In the genomic region with DNA sequence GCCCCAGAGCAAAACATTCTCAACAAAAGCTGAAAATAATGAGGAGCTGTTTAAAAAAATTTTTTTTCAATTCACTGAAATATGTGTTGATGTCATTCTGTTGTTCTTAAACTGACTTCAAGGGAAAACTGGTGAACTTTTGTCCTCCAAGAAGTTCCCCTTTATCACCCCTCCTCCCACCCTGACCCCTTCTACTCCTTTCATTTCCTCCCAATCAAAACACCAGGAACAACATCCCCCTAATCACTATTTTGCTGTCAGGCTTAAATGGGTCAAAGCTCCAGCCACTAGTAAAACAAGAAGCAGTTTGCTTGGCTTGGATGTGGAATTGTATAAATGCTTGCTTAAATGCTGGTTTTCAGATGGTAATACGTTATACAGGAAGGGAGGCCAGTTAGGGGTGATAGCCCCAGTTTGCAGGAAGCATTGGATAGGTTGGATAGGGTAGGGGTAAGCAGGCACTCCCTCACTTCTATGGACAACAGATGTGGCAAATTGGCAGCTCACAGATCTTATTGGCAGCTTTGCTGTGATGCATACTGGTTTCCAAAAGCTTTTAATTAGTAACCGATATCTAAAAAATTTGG, we compare ENCODE assay signal across 27 cellular contexts.
"Had no signal": no experiment of that assay in that cellular context is flagged by ENCODE, and none has a peak within 500 bp of the region (broad histone marks: within the 10 kb centered on the region; RNA-seq: fewer than 3 reads in every experiment).

No MANE protein-coding gene starts in this region.

- H3K36me3 Mint-ChIP-seq: activated naive CD8-positive, alpha-beta T cell; immature natural killer cell had no signal

- H3K27me3 Mint-ChIP-seq: activated B cell treated with CpG ODN at 0.5 μM for 24 hours had no signal

- H3K9me3 ChIP-seq: adrenal gland, ascending aorta, heart left ventricle, left ventricle myocardium inferior, mucosa of descending colon, upper lobe of right lung had no signal

- H3K27me3 ChIP-seq: adrenal gland, ascending aorta, brain microvascular endothelial cell, upper lobe of right lung had no signal

- H3K27ac Mint-ChIP-seq: activated B cell treated with CpG ODN at 0.5 μM for 24 hours; activated CD4-positive, alpha-beta T cell treated with anti-CD3 and anti-CD28 coated beads for 36 hours; activated naive CD8-positive, alpha-beta T cell; activated T-cell treated with anti-CD3 and anti-CD28 coated beads, Interleukin-2, amount 50 U/mL, for 24 hours; activated T-helper 17 cell treated with anti-CD3 and anti-CD28 coated beads, Interleukin-2, amount 50 U/mL, for 72 hours; immature natural killer cell; T-helper 1 cell treated with Interleukin-12 subunit alpha and Interleukin-12 subunit beta and Interleukin-4 antibody, amounts not matched to agents 30 μg/mL and 1 μg/mL, for 36 hours had no signal

- ATAC-seq: activated CD4-positive, alpha-beta T cell treated with anti-CD3 and anti-CD28 coated beads for 36 hours; activated T-helper 17 cell treated with anti-CD3 and anti-CD28 coated beads, Interleukin-2, amount 50 U/mL, for 72 hours; heart left ventricle; mucosa of descending colon; upper lobe of right lung had no signal

- H3K9me3 Mint-ChIP-seq: activated B cell treated with CpG ODN at 0.5 μM for 24 hours; activated T-cell treated with anti-CD3 and anti-CD28 coated beads, Interleukin-2, amount 50 U/mL, for 24 hours; activated T-helper 17 cell treated with anti-CD3 and anti-CD28 coated beads, Interleukin-2, amount 50 U/mL, for 72 hours; neural crest cell; T-helper 1 cell treated with Interleukin-12 subunit alpha and Interleukin-12 subunit beta and Interleukin-4 antibody, amounts not matched to agents 30 μg/mL and 1 μg/mL, for 36 hours had no signal

- H3K4me3 Mint-ChIP-seq: activated B cell treated with CpG ODN at 0.5 μM for 24 hours; activated CD4-positive, alpha-beta T cell treated with anti-CD3 and anti-CD28 coated beads for 36 hours; activated naive CD8-positive, alpha-beta T cell; activated T-cell treated with anti-CD3 and anti-CD28 coated beads, Interleukin-2, amount 50 U/mL, for 24 hours; activated T-helper 17 cell treated with anti-CD3 and anti-CD28 coated beads, Interleukin-2, amount 50 U/mL, for 72 hours; immature natural killer cell; neural crest cell; T-helper 1 cell treated with Interleukin-12 subunit alpha and Interleukin-12 subunit beta and Interleukin-4 antibody, amounts not matched to agents 30 μg/mL and 1 μg/mL, for 36 hours had no signal

- H3K4me3 ChIP-seq: adrenal gland, ascending aorta, heart left ventricle, left ventricle myocardium inferior, mucosa of descending colon, upper lobe of right lung had no signal

- H3K4me1 ChIP-seq: adrenal gland, ascending aorta, heart left ventricle, left ventricle myocardium inferior, upper lobe of right lung had no signal

- H3K36me3 ChIP-seq: adrenal gland, ascending aorta, brain microvascular endothelial cell, heart left ventricle, left ventricle myocardium inferior, upper lobe of right lung had no signal

- H3K27ac ChIP-seq: adrenal gland, ascending aorta, brain microvascular endothelial cell, heart left ventricle, left ventricle myocardium inferior, upper lobe of right lung had no signal

- H3K4me1 Mint-ChIP-seq: activated B cell treated with CpG ODN at 0.5 μM for 24 hours; activated CD4-positive, alpha-beta T cell treated with anti-CD3 and anti-CD28 coated beads for 36 hours; activated T-helper 17 cell treated with anti-CD3 and anti-CD28 coated beads, Interleukin-2, amount 50 U/mL, for 72 hours; immature natural killer cell had no signal

- DNase-seq: activated B cell treated with CpG ODN at 0.5 μM for 24 hours; activated CD4-positive, alpha-beta T cell treated with anti-CD3 and anti-CD28 coated beads for 36 hours; activated CD4-positive, alpha-beta T cell treated with anti-CD3 and anti-CD28 coated beads, Interleukin-2, amount 50 U/mL, for 4 hours; activated CD8-positive, alpha-beta memory T cell treated with anti-CD3 and anti-CD28 coated beads for 24 hours; activated CD8-positive, alpha-beta memory T cell treated with anti-CD3 and anti-CD28 coated beads, Interleukin-2, amount 50 U/mL, for 4 hours; activated T-cell treated with anti-CD3 and anti-CD28 coated beads, Interleukin-2, amount 50 U/mL, for 24 hours; adrenal gland; brain microvascular endothelial cell; central memory CD4-positive, alpha-beta T cell; dermis blood vessel endothelial cell; effector CD8-positive, alpha-beta T cell; heart left ventricle; immature natural killer cell; left ventricle myocardium inferior; mammary epithelial cell; mucosa of descending colon; occipital lobe; retina; stimulated activated CD4-positive, alpha-beta T cell treated with anti-CD3 and anti-CD28 coated beads, Interleukin-4, amount 100 ng/mL, for 24 hours; stimulated activated naive CD4-positive, alpha-beta T cell treated with Interleukin-2 at 50 U/mL for 16 hours; T1000; upper lobe of right lung had no signal
